ENCODE assay signal across 16 cellular contexts in genomic region chr17:34195987-34196386, GRCh38. TPM values are rescaled to one million over a fixed set of nuclear protein-coding genes. Genes with fewer than 3 reads are reported as not detected.
DNase-seq lines count a peak whose midpoint lies in the region; ATAC-seq lines count a peak whose summit lies in the region.
"Had no signal": no experiment of that assay in that cellular context is flagged by ENCODE, and none has a peak within 500 bp of the region (broad histone marks: within the 10 kb centered on the region; RNA-seq: fewer than 3 reads in every experiment).

No MANE protein-coding gene starts in this region.

- no peaks in the 10 kb centered on the region for H3K9me3 Mint-ChIP-seq in activated CD4-positive, alpha-beta T cell treated with anti-CD3 and anti-CD28 coated beads, Interleukin-2, amount 10 ng/mL, durations not matched to agents 24 days and 14 days
- H3K9me3 Mint-ChIP-seq: CD4-positive, alpha-beta T cell had no signal

- DNase-seq in activated CD4-positive, alpha-beta T cell treated with anti-CD3 and anti-CD28 coated beads, Interleukin-2, amount 10 ng/mL, durations not matched to agents 24 days and 14 days = peak; percentile 47
- no peak for DNase-seq in activated CD4-positive, alpha-beta T cell treated with anti-CD3 and anti-CD28 coated beads for 1 hour
- peak; percentile 74 for DNase-seq in islet precursor cell
- no peak for DNase-seq in stimulated activated CD4-positive, alpha-beta T cell treated with anti-CD3 and anti-CD28 coated beads, Interleukin-2, amount 100 ng/mL, for 24 hours
- DNase-seq in NOMO-1 treated with DMSO at 0.1 percent for 48 hours (lab: John Stamatoyannopoulos, UW; ENCODE audit: unreplicated experiment) = no peak
- DNase-seq: AML-193; Caco-2; CD4-positive, alpha-beta T cell; DMS153; DMS79; GF-D8 had no signal

- H3K4me1 Mint-ChIP-seq in activated CD4-positive, alpha-beta T cell treated with anti-CD3 and anti-CD28 coated beads, Interleukin-2, amount 10 ng/mL, durations not matched to agents 24 days and 14 days = peaks cover under 1% of the 10 kb centered on the region

- intact Hi-C loops in activated CD4-positive, alpha-beta T cell treated with anti-CD3 and anti-CD28 coated beads, Interleukin-2, amount 10 ng/mL, durations not matched to agents 24 days and 14 days (cut with micrococcal nuclease) = no loop called here

- ATAC-seq in esophagus mucosa = peak; percentile 32
- ATAC-seq in HG03439 (IDR thresholded peaks at IDR 0.05; ENCODE audit: unreplicated experiment) = no peak
- ATAC-seq: A549, GM12878 had no signal

- no peak overlapping the region for H3K4me3 Mint-ChIP-seq in activated CD4-positive, alpha-beta T cell treated with anti-CD3 and anti-CD28 coated beads, Interleukin-2, amount 10 ng/mL, durations not matched to agents 24 days and 14 days
- H3K4me3 Mint-ChIP-seq: CD4-positive, alpha-beta T cell had no signal

- peaks cover 38% of the 10 kb centered on the region for H3K27me3 Mint-ChIP-seq in activated CD4-positive, alpha-beta T cell treated with anti-CD3 and anti-CD28 coated beads, Interleukin-2, amount 10 ng/mL, durations not matched to agents 24 days and 14 days

- H3K36me3 Mint-ChIP-seq in activated CD4-positive, alpha-beta T cell treated with anti-CD3 and anti-CD28 coated beads, Interleukin-2, amount 10 ng/mL, durations not matched to agents 24 days and 14 days (ENCODE audit: low read depth) = no peaks in the 10 kb centered on the region

- H3K27ac Mint-ChIP-seq in activated CD4-positive, alpha-beta T cell treated with anti-CD3 and anti-CD28 coated beads, Interleukin-2, amount 10 ng/mL, durations not matched to agents 24 days and 14 days = no peak overlapping the region
- H3K27ac Mint-ChIP-seq: CD4-positive, alpha-beta T cell had no signal

RNA-seq across cellular contexts. Expression of gene CCL2, which starts 59.1 kb away (rescaled TPM):
- total RNA-seq in activated CD4-positive, alpha-beta T cell treated with anti-CD3 and anti-CD28 coated beads, Interleukin-2, amount 10 ng/mL, durations not matched to agents 24 days and 14 days = 0.28 TPM in 1 of 2 replicates, not detected in the other
- 2.2 TPM for total RNA-seq in esophagus mucosa
- total RNA-seq: Caco-2; CD4-positive, alpha-beta T cell; GM12878; HT-29 had no signal

Comparison
In these comparisons a context has a peak if more than half of its experiments do, and no peak if none do; other contexts are left out.
1. DNase-seq: peak in activated CD4-positive, alpha-beta T cell treated with anti-CD3 and anti-CD28 coated beads, Interleukin-2, amount 10 ng/mL, durations not matched to agents 24 days and 14 days (single experiment) and islet precursor cell (single experiment); none in activated CD4-positive, alpha-beta T cell treated with anti-CD3 and anti-CD28 coated beads for 1 hour (single experiment), stimulated activated CD4-positive, alpha-beta T cell treated with anti-CD3 and anti-CD28 coated beads, Interleukin-2, amount 100 ng/mL, for 24 hours (0 of 2) and NOMO-1 treated with DMSO at 0.1 percent for 48 hours (single experiment).